In genomic region chr16:28207425-28207824, GRCh38 we compare ENCODE assay signal across 21 cellular contexts. TPM values are rescaled to one million over a fixed set of nuclear protein-coding genes. Genes with fewer than 3 reads are reported as not detected.
DNase-seq lines count a peak whose midpoint lies in the region; ATAC-seq and TF ChIP-seq lines count a peak whose summit lies in the region.
"Had no signal": no experiment of that assay in that cellular context is flagged by ENCODE, and none has a peak within 500 bp of the region (broad histone marks: within the 10 kb centered on the region; RNA-seq: fewer than 3 reads in every experiment).

No MANE protein-coding gene starts in this region.

- H3K4me3 ChIP-seq in DND-41 (ENCODE audit: low read depth in 1 of 2, low read length in 2 of 2): no peak overlapping the region
- no peak overlapping the region for H3K4me3 ChIP-seq in naive thymus-derived CD4-positive, alpha-beta T cell (ENCODE audit: low read length)
- H3K4me3 ChIP-seq: K562, lower lobe of right lung had no signal

- peaks cover 92% of the 10 kb centered on the region for H3K79me2 ChIP-seq in DND-41 (ENCODE audit: insufficient read depth, low read length)

- peaks cover 34% of the 10 kb centered on the region for H3K4me1 Mint-ChIP-seq in activated CD4-positive, alpha-beta memory T cell treated with anti-CD3 and anti-CD28 coated beads for 36 hours (ENCODE audit: low read depth)
- peaks cover 38% of the 10 kb centered on the region for H3K4me1 Mint-ChIP-seq in activated CD4-positive, alpha-beta memory T cell treated with anti-CD3 and anti-CD28 coated beads, Interleukin-2, amount 10 ng/mL, durations not matched to agents 7 days and 5 days
- H3K4me1 Mint-ChIP-seq in activated T-helper 2 cell treated with anti-CD3 and anti-CD28 coated beads, Interferon-gamma antibody, Interleukin-2, Interleukin-4, amounts not matched to agents 10 μg/mL and 5 μg/mL and 100 μg/mL, durations not matched to agents 14 hours and 24 hours and 36 hours (ENCODE audit: low read depth): peaks cover 29% of the 10 kb centered on the region
- peaks cover 8 to 43% (median 39%) of the 10 kb centered on the region in 7 donors for H3K4me1 Mint-ChIP-seq in naive thymus-derived CD4-positive, alpha-beta T cell

- H3K27me3 ChIP-seq in DND-41 (ENCODE audit: insufficient read depth, low read length, poor library complexity): no peaks in the 10 kb centered on the region
- no peaks in the 10 kb centered on the region for H3K27me3 ChIP-seq in naive thymus-derived CD4-positive, alpha-beta T cell (ENCODE audit: control insufficient read depth in 2 of 2, insufficient read depth in 2 of 2, low read length in 2 of 2)

- ATAC-seq in DND-41 (ENCODE audit: insufficient read depth, low read depth): no peak
- ATAC-seq in naive thymus-derived CD4-positive, alpha-beta T cell: no peak
- no peak for ATAC-seq in GM18861 (IDR thresholded peaks at IDR 0.05; ENCODE audit: unreplicated experiment)
- ATAC-seq: HCT116, K562, lower lobe of right lung had no signal

- peaks cover 42% of the 10 kb centered on the region for H3K36me3 Mint-ChIP-seq in activated CD4-positive, alpha-beta memory T cell treated with anti-CD3 and anti-CD28 coated beads for 36 hours
- H3K36me3 Mint-ChIP-seq in activated CD4-positive, alpha-beta memory T cell treated with anti-CD3 and anti-CD28 coated beads, Interleukin-2, amount 10 ng/mL, durations not matched to agents 7 days and 5 days (ENCODE audit: low read depth): peaks cover 40% of the 10 kb centered on the region
- peaks cover 53% of the 10 kb centered on the region for H3K36me3 Mint-ChIP-seq in activated T-helper 2 cell treated with anti-CD3 and anti-CD28 coated beads, Interferon-gamma antibody, Interleukin-2, Interleukin-4, amounts not matched to agents 10 μg/mL and 5 μg/mL and 100 μg/mL, durations not matched to agents 14 hours and 24 hours and 36 hours (ENCODE audit: low read depth)
- H3K36me3 Mint-ChIP-seq in naive thymus-derived CD4-positive, alpha-beta T cell: peaks cover 8 to 32% (median 20%) of the 10 kb centered on the region in 5 donors

- intact Hi-C loops in activated CD4-positive, alpha-beta memory T cell treated with anti-CD3 and anti-CD28 coated beads for 36 hours (cut with micrococcal nuclease): no loop called here
- intact Hi-C loops in activated T-helper 2 cell treated with anti-CD3 and anti-CD28 coated beads, Interferon-gamma antibody, Interleukin-2, Interleukin-4, amounts not matched to agents 10 μg/mL and 5 μg/mL and 100 μg/mL, durations not matched to agents 14 hours and 24 hours and 36 hours (cut with micrococcal nuclease): no loop called here
- intact Hi-C loops in naive thymus-derived CD4-positive, alpha-beta T cell (cut with micrococcal nuclease): no loop called here

- POLR2A ChIA-PET in activated CD4-positive, alpha-beta memory T cell treated with anti-CD3 and anti-CD28 coated beads for 36 hours (lab: Charles Lee): no interaction called here
- POLR2A ChIA-PET in activated CD4-positive, alpha-beta memory T cell treated with anti-CD3 and anti-CD28 coated beads, Interleukin-2, amount 10 ng/mL, durations not matched to agents 7 days and 5 days (lab: Charles Lee): interaction anchor here (1.8 to 7.2 kb wide), 4 partner anchors 10 to 67 kb away, joined by 4 to 208 read pairs (median 64); no protein-coding TSS in a partner anchor
- POLR2A ChIA-PET in naive thymus-derived CD4-positive, alpha-beta T cell (lab: Charles Lee): interaction anchor here (0.7 to 6.1 kb wide), 5 partner anchors 19 to 73 kb away, joined by 3 to 62 read pairs (median 7); no protein-coding TSS in a partner anchor

- DNase-seq in activated CD4-positive, alpha-beta memory T cell treated with anti-CD3 and anti-CD28 coated beads for 36 hours: no peak
- DNase-seq in activated CD4-positive, alpha-beta memory T cell treated with anti-CD3 and anti-CD28 coated beads, Interleukin-2, amount 10 ng/mL, durations not matched to agents 7 days and 5 days: no peak
- DNase-seq in DND-41 (no peak), DMS 273 (lab: John Stamatoyannopoulos, UW; ENCODE audit: unreplicated experiment) (no peak), KG1 (lab: John Stamatoyannopoulos, UW) (no peak)
- DNase-seq in activated T-helper 2 cell treated with anti-CD3 and anti-CD28 coated beads, Interferon-gamma antibody, Interleukin-2, Interleukin-4, amounts not matched to agents 10 μg/mL and 5 μg/mL and 100 μg/mL, durations not matched to agents 14 hours and 24 hours and 36 hours (ENCODE audit: low spot score): no peak
- no peak for DNase-seq in naive thymus-derived CD4-positive, alpha-beta T cell
- DNase-seq: activated CD4-positive, CD25-positive, alpha-beta regulatory T cell; amygdala; caudate nucleus; effector CD8-positive, alpha-beta T cell; lower lobe of right lung; NCI-H1092; NCI-H526; OCI-M1; SHP77 treated with DMSO at 0.1 percent for 48 hours; stimulated activated CD4-positive, alpha-beta T cell treated with anti-CD3 and anti-CD28 coated beads, Interleukin-2, amount 100 ng/mL, for 24 hours had no signal

- peak overlapping the region; percentile 45; the same call in 1 of the 2 replicates for H3K27ac ChIP-seq in DND-41 (ENCODE audit: low read length)
- no peak overlapping the region for H3K27ac ChIP-seq in naive thymus-derived CD4-positive, alpha-beta T cell (ENCODE audit: low read depth, low read length)
- H3K27ac ChIP-seq: lower lobe of right lung had no signal

- peaks cover 71% of the 10 kb centered on the region for H4K20me1 ChIP-seq in DND-41 (ENCODE audit: insufficient read depth, low read length)

- H3K27ac Mint-ChIP-seq in activated CD4-positive, alpha-beta memory T cell treated with anti-CD3 and anti-CD28 coated beads for 36 hours: peak overlapping the region; percentile 53
- H3K27ac Mint-ChIP-seq in activated CD4-positive, alpha-beta memory T cell treated with anti-CD3 and anti-CD28 coated beads, Interleukin-2, amount 10 ng/mL, durations not matched to agents 7 days and 5 days: no peak overlapping the region
- H3K27ac Mint-ChIP-seq in activated T-helper 2 cell treated with anti-CD3 and anti-CD28 coated beads, Interferon-gamma antibody, Interleukin-2, Interleukin-4, amounts not matched to agents 10 μg/mL and 5 μg/mL and 100 μg/mL, durations not matched to agents 14 hours and 24 hours and 36 hours: peak overlapping the region; percentile 17
- peak overlapping the region in 8 of 9 donors; percentile 18 to 89 (median 71) for H3K27ac Mint-ChIP-seq in naive thymus-derived CD4-positive, alpha-beta T cell
- H3K27ac Mint-ChIP-seq: progenitor cell of endocrine pancreas had no signal

- TF ChIP-seq CTCF in DND-41 (IDR thresholded peaks at IDR 0.05; ENCODE audit: borderline replicate concordance, extremely low read depth, low read length, poor library complexity, severe bottlenecking): no peak

- no peaks in the 10 kb centered on the region for H3K9me3 ChIP-seq in DND-41 (ENCODE audit: insufficient read depth, low read length, severe bottlenecking)
- no peaks in the 10 kb centered on the region for H3K9me3 ChIP-seq in naive thymus-derived CD4-positive, alpha-beta T cell (ENCODE audit: control insufficient read depth in 2 of 3, low read length in 3 of 3)
- H3K9me3 ChIP-seq: lower lobe of right lung had no signal

- CTCF ChIA-PET in activated CD4-positive, alpha-beta memory T cell treated with anti-CD3 and anti-CD28 coated beads for 36 hours (lab: Charles Lee): interaction anchor here (1.9 kb wide), 1 partner anchor 11 kb away, joined by 4 read pairs; no protein-coding TSS in a partner anchor
- CTCF ChIA-PET in activated CD4-positive, alpha-beta memory T cell treated with anti-CD3 and anti-CD28 coated beads, Interleukin-2, amount 10 ng/mL, durations not matched to agents 7 days and 5 days (lab: Charles Lee): interaction anchor here (1.0 to 2.9 kb wide), 3 partner anchors 10 to 70 kb away, joined by 3 to 13 read pairs (median 4); no protein-coding TSS in a partner anchor
- CTCF ChIA-PET in naive thymus-derived CD4-positive, alpha-beta T cell (lab: Charles Lee): interaction anchor here (0.7 to 4.9 kb wide), 6 partner anchors 11 to 672 kb away, joined by 3 to 26 read pairs (median 8); no protein-coding TSS in a partner anchor

- H3K27me3 Mint-ChIP-seq in activated CD4-positive, alpha-beta memory T cell treated with anti-CD3 and anti-CD28 coated beads for 36 hours: no peaks in the 10 kb centered on the region
- H3K27me3 Mint-ChIP-seq in activated CD4-positive, alpha-beta memory T cell treated with anti-CD3 and anti-CD28 coated beads, Interleukin-2, amount 10 ng/mL, durations not matched to agents 7 days and 5 days: no peaks in the 10 kb centered on the region
- no peaks in the 10 kb centered on the region for H3K27me3 Mint-ChIP-seq in activated T-helper 2 cell treated with anti-CD3 and anti-CD28 coated beads, Interferon-gamma antibody, Interleukin-2, Interleukin-4, amounts not matched to agents 10 μg/mL and 5 μg/mL and 100 μg/mL, durations not matched to agents 14 hours and 24 hours and 36 hours (ENCODE audit: low read depth)
- H3K27me3 Mint-ChIP-seq in naive thymus-derived CD4-positive, alpha-beta T cell: no peaks in the 10 kb centered on the region
- H3K27me3 Mint-ChIP-seq: progenitor cell of endocrine pancreas had no signal

- peaks cover 71% of the 10 kb centered on the region for H3K36me3 ChIP-seq in DND-41 (ENCODE audit: insufficient read depth, low read length)
- peaks cover 19 to 49% (median 29%) of the 10 kb centered on the region in 3 experiments for H3K36me3 ChIP-seq in naive thymus-derived CD4-positive, alpha-beta T cell (ENCODE audit: control insufficient read depth in 2 of 3, insufficient read depth in 3 of 3, low read length in 3 of 3)

- H3K4me3 Mint-ChIP-seq in activated CD4-positive, alpha-beta memory T cell treated with anti-CD3 and anti-CD28 coated beads for 36 hours: no peak overlapping the region
- H3K4me3 Mint-ChIP-seq in activated CD4-positive, alpha-beta memory T cell treated with anti-CD3 and anti-CD28 coated beads, Interleukin-2, amount 10 ng/mL, durations not matched to agents 7 days and 5 days: no peak overlapping the region
- peak overlapping the region; percentile 45 for H3K4me3 Mint-ChIP-seq in activated T-helper 2 cell treated with anti-CD3 and anti-CD28 coated beads, Interferon-gamma antibody, Interleukin-2, Interleukin-4, amounts not matched to agents 10 μg/mL and 5 μg/mL and 100 μg/mL, durations not matched to agents 14 hours and 24 hours and 36 hours (ENCODE audit: low read depth)
- H3K4me3 Mint-ChIP-seq in naive thymus-derived CD4-positive, alpha-beta T cell: peak overlapping the region in 9 of 10 donors; percentile 44 to 98 (median 75)

- H3K9ac ChIP-seq in DND-41 (ENCODE audit: low read depth, low read length): no peak overlapping the region

- H3K4me2 ChIP-seq in DND-41 (ENCODE audit: insufficient read depth, low read length): peak overlapping the region; percentile 37; the same call in 1 of the 2 replicates

- H3K4me1 ChIP-seq in DND-41 (ENCODE audit: insufficient read depth, low read length): peaks cover 59% of the 10 kb centered on the region
- H3K4me1 ChIP-seq in naive thymus-derived CD4-positive, alpha-beta T cell (ENCODE audit: control insufficient read depth in 2 of 2, insufficient read depth in 2 of 2, low read length in 2 of 2): peaks cover 34 to 56% of the 10 kb centered on the region in 2 donors

- no peak overlapping the region for H2AFZ ChIP-seq in DND-41 (ENCODE audit: low read depth, low read length)

- H3K9me3 Mint-ChIP-seq in activated CD4-positive, alpha-beta memory T cell treated with anti-CD3 and anti-CD28 coated beads for 36 hours: no peaks in the 10 kb centered on the region
- no peaks in the 10 kb centered on the region for H3K9me3 Mint-ChIP-seq in activated CD4-positive, alpha-beta memory T cell treated with anti-CD3 and anti-CD28 coated beads, Interleukin-2, amount 10 ng/mL, durations not matched to agents 7 days and 5 days
- H3K9me3 Mint-ChIP-seq in activated T-helper 2 cell treated with anti-CD3 and anti-CD28 coated beads, Interferon-gamma antibody, Interleukin-2, Interleukin-4, amounts not matched to agents 10 μg/mL and 5 μg/mL and 100 μg/mL, durations not matched to agents 14 hours and 24 hours and 36 hours: no peaks in the 10 kb centered on the region
- H3K9me3 Mint-ChIP-seq in naive thymus-derived CD4-positive, alpha-beta T cell: peaks cover 0 to 5% (median 0%) of the 10 kb centered on the region in 11 donors

RNA-seq across cellular contexts. Expression of gene XPO6, which starts 4.3 kb away (rescaled TPM):
- 100 to 1,000 TPM; 201 to 214 TPM for total RNA-seq in activated CD4-positive, alpha-beta memory T cell treated with anti-CD3 and anti-CD28 coated beads for 36 hours
- 100 to 1,000 TPM; 218 to 223 TPM for total RNA-seq in activated CD4-positive, alpha-beta memory T cell treated with anti-CD3 and anti-CD28 coated beads, Interleukin-2, amount 10 ng/mL, durations not matched to agents 7 days and 5 days
- total RNA-seq in activated T-helper 2 cell treated with anti-CD3 and anti-CD28 coated beads, Interferon-gamma antibody, Interleukin-2, Interleukin-4, amounts not matched to agents 10 μg/mL and 5 μg/mL and 100 μg/mL, durations not matched to agents 14 hours and 24 hours and 36 hours: 227 and 230 TPM in 2 replicates
- 100 to 1,000 TPM; 232 to 437 (median 385) TPM for total RNA-seq in naive thymus-derived CD4-positive, alpha-beta T cell
- polyA plus RNA-seq in naive thymus-derived CD4-positive, alpha-beta T cell: 100 to 1,000 TPM in 1 of 2 donors, 10 to 100 TPM in 1; 89.5 to 144 TPM

Comparison
In these comparisons a context has a peak if more than half of its experiments do, and no peak if none do; other contexts are left out.
1. H3K4me3 Mint-ChIP-seq: peak in activated T-helper 2 cell treated with anti-CD3 and anti-CD28 coated beads, Interferon-gamma antibody, Interleukin-2, Interleukin-4, amounts not matched to agents 10 μg/mL and 5 μg/mL and 100 μg/mL, durations not matched to agents 14 hours and 24 hours and 36 hours (single experiment) and naive thymus-derived CD4-positive, alpha-beta T cell (9 of 10); none in activated CD4-positive, alpha-beta memory T cell treated with anti-CD3 and anti-CD28 coated beads for 36 hours (single experiment) and activated CD4-positive, alpha-beta memory T cell treated with anti-CD3 and anti-CD28 coated beads, Interleukin-2, amount 10 ng/mL, durations not matched to agents 7 days and 5 days (single experiment).